ENCODE assay signal across 9 cellular contexts in genomic region chr1:153260473-153260979, GRCh38. TPM values are rescaled to one million over a fixed set of nuclear protein-coding genes. Genes with fewer than 3 reads are reported as not detected.
DNase-seq lines count a peak whose midpoint lies in the region; ATAC-seq, FAIRE-seq and TF ChIP-seq lines count a peak whose summit lies in the region.
"Had no signal": no experiment of that assay in that cellular context is flagged by ENCODE, and none has a peak within 500 bp of the region (broad histone marks: within the 10 kb centered on the region; RNA-seq: fewer than 3 reads in every experiment).

No MANE protein-coding gene starts in this region.

- H3K4me1 ChIP-seq in MM.1S (ENCODE audit: low read length) (peaks cover 24% of the 10 kb centered on the region), mammary epithelial cell (ENCODE audit: insufficient read depth, low read length) (peaks cover 9% of the 10 kb centered on the region)

- peak overlapping the region; percentile 57 for H3K4me3 Mint-ChIP-seq in progenitor cell of endocrine pancreas (ENCODE audit: low read depth)

- peaks cover 76% of the 10 kb centered on the region for H3K27me3 Mint-ChIP-seq in progenitor cell of endocrine pancreas

- peak; percentile 83 for FAIRE-seq in GM12891 (lab: Jason Lieb, UNC)

- H4K20me1 ChIP-seq in MM.1S (ENCODE audit: insufficient read depth, low read length): no peaks in the 10 kb centered on the region
- no peaks in the 10 kb centered on the region for H4K20me1 ChIP-seq in mammary epithelial cell (ENCODE audit: insufficient read depth, low read length)

- H3K27ac Mint-ChIP-seq in progenitor cell of endocrine pancreas: no peak overlapping the region

- H3K79me2 ChIP-seq in MM.1S (ENCODE audit: low read length) (no peaks in the 10 kb centered on the region), mammary epithelial cell (ENCODE audit: insufficient read depth, low read length) (no peaks in the 10 kb centered on the region)

- no peak for TF ChIP-seq POLR2A in GM12891 (IDR thresholded peaks at IDR 0.05; ENCODE audit: low read depth, low read length)

- TF ChIP-seq CTCF in MM.1S (IDR thresholded peaks at IDR 0.05; ENCODE audit: low read length) (no peak), mammary epithelial cell (conservative IDR thresholded peaks at IDR 0.05 in 1 of 2, IDR thresholded peaks at IDR 0.05 in 1 of 2; ENCODE audit: extremely low read depth in 1 of 2, insufficient read depth in 1 of 2, low read depth in 1 of 2, low read length in 2 of 2) (no peak), progenitor cell of endocrine pancreas (IDR thresholded peaks at IDR 0.05; ENCODE audit: unreplicated experiment) (no peak)

- H3K4me3 ChIP-seq in MM.1S (ENCODE audit: low read length) (peak overlapping the region; percentile 12; the same call in 1 of the 2 replicates), mammary epithelial cell (replicated peaks in 1 of 3; ENCODE audit: insufficient read depth in 1 of 3, low read depth in 2 of 3, low read length in 3 of 3) (peak overlapping the region in 1 of 3 experiments; percentile 3)

- peaks cover 4% of the 10 kb centered on the region for H3K4me1 Mint-ChIP-seq in progenitor cell of endocrine pancreas (ENCODE audit: low read depth)

- dilution Hi-C loops in mammary epithelial cell (cut with HindIII; ENCODE audit: low sequenced_read_pairs): no loop called here

- ATAC-seq in HG03565 (IDR thresholded peaks at IDR 0.05; ENCODE audit: unreplicated experiment) (no peak), GM19467 (IDR thresholded peaks at IDR 0.05; ENCODE audit: unreplicated experiment) (no peak)

- H3K36me3 Mint-ChIP-seq in progenitor cell of endocrine pancreas (ENCODE audit: insufficient read depth): no peaks in the 10 kb centered on the region

- H3K9me2 ChIP-seq in MM.1S (replicated peaks; ENCODE audit: insufficient read depth, low read length): no peaks in the 10 kb centered on the region

- no peak for DNase-seq in GM12891 (ENCODE audit: insufficient read length, low spot score)
- peak; percentile 50 for DNase-seq in MM.1S
- DNase-seq in mammary epithelial cell: no peak
- DNase-seq in progenitor cell of endocrine pancreas (ENCODE audit: low spot score, unreplicated experiment): no peak
- no peak for DNase-seq in GOT3 (lab: John Stamatoyannopoulos, UW)
- DNase-seq in NCI-H2029 treated with DMSO at 0.1 percent for 48 hours (lab: John Stamatoyannopoulos, UW): no peak

- H3K9ac ChIP-seq in MM.1S (ENCODE audit: low read length): no peak overlapping the region
- no peak overlapping the region for H3K9ac ChIP-seq in mammary epithelial cell (ENCODE audit: insufficient read depth, low read length)

- H3F3A ChIP-seq in MM.1S (ENCODE audit: insufficient read depth, low read length): peaks cover 6% of the 10 kb centered on the region; the same call in 1 of the 2 replicates

- intact Hi-C loops in mammary epithelial cell (cut with micrococcal nuclease): no loop called here

- 56% methylated on average over 5 of the region's 8 CpGs for WGBS in mammary epithelial cell (ENCODE audit: low coverage, missing lambda C conversion rate)

- H3K9me3 ChIP-seq in MM.1S (replicated peaks; ENCODE audit: insufficient read depth, low read length) (no peaks in the 10 kb centered on the region), mammary epithelial cell (replicated peaks; ENCODE audit: insufficient read depth, low read length) (no peaks in the 10 kb centered on the region)
- H3K9me3 ChIP-seq: heart right ventricle had no signal

- peaks cover 13% of the 10 kb centered on the region for H3K27me3 ChIP-seq in MM.1S (replicated peaks; ENCODE audit: insufficient read depth, low read length)
- H3K27me3 ChIP-seq in mammary epithelial cell (ENCODE audit: insufficient read depth, low read length): peaks cover 25% of the 10 kb centered on the region

- no peaks in the 10 kb centered on the region for H3K9me3 Mint-ChIP-seq in progenitor cell of endocrine pancreas (ENCODE audit: low read depth)

- no TSS peak for BruUV-seq in mammary epithelial cell (replicated peaks; lab: Mats Ljungman, UMichigan)

- H2AFZ ChIP-seq in MM.1S (ENCODE audit: low read length) (no peak overlapping the region), mammary epithelial cell (ENCODE audit: low read depth, low read length) (peak overlapping the region; percentile 24)

- no peaks in the 10 kb centered on the region for H3K36me3 ChIP-seq in MM.1S (replicated peaks; ENCODE audit: insufficient read depth, low read length)
- no peaks in the 10 kb centered on the region for H3K36me3 ChIP-seq in mammary epithelial cell (ENCODE audit: insufficient read depth, low read length)
- H3K36me3 ChIP-seq: heart right ventricle had no signal

- H3K4me2 ChIP-seq in MM.1S (ENCODE audit: low read depth, low read length) (peak overlapping the region; percentile 80; the same call in 1 of the 2 replicates), mammary epithelial cell (ENCODE audit: insufficient read depth, low read depth, low read length) (peak overlapping the region; percentile 87)

- CTCF ChIA-PET in mammary epithelial cell (lab: Charles Lee; ENCODE audit: low non-redundant PET): interaction anchor here (0.9 kb wide), 1 partner anchor 17 kb away, joined by 28 read pairs; no protein-coding TSS in a partner anchor

- in situ Hi-C loops in mammary epithelial cell (cut with MboI; ENCODE audit: low sequenced_read_pairs in 2 of 2): no loop called here

- no peak overlapping the region for H3K27ac ChIP-seq in MM.1S (ENCODE audit: low read length)
- H3K27ac ChIP-seq in mammary epithelial cell (ENCODE audit: insufficient read depth, low read depth, low read length): no peak overlapping the region
- H3K27ac ChIP-seq: heart right ventricle had no signal

TF ChIP-seq in GM12891, 5 proteins besides CTCF, POLR2A, EP300 and RAD21:
- TF ChIP-seq PAX5 (IDR thresholded peaks at IDR 0.05; ENCODE audit: insufficient read depth, low read length, severe bottlenecking): no peak
- peak; percentile 63 for TF ChIP-seq SPI1 (IDR thresholded peaks at IDR 0.05; ENCODE audit: low read depth, low read length)
TF ChIP-seq in GM12891: peak in this region for 1.

RNA-seq across cellular contexts. Expression of gene LORICRIN, which starts 1.0 kb away (rescaled TPM):
- polyA plus RNA-seq in GM12891 (2012; ENCODE audit: low read depth, missing spikeins): not detected
- total RNA-seq in mammary epithelial cell (not detected), progenitor cell of endocrine pancreas (not detected in 2 replicates)
- not detected for polyA plus RNA-seq in mammary epithelial cell
- polyA minus RNA-seq in mammary epithelial cell: not detected
- total RNA-seq: heart right ventricle had no signal
- polyA plus RNA-seq: heart right ventricle had no signal

RNA-seq across cellular contexts. Expression of gene PRR9, which starts 43.1 kb away (rescaled TPM):
- not detected for polyA plus RNA-seq in GM12891 (2012; ENCODE audit: low read depth, missing spikeins)
- total RNA-seq in mammary epithelial cell (under 1 TPM in 1 of 2 donors, not detected in 1; 0.24 TPM), progenitor cell of endocrine pancreas (not detected in 2 replicates)
- 0.05 TPM for polyA plus RNA-seq in mammary epithelial cell
- polyA minus RNA-seq in mammary epithelial cell: not detected
- total RNA-seq: heart right ventricle had no signal
- polyA plus RNA-seq: heart right ventricle had no signal

RNA-seq across cellular contexts. Expression of gene PGLYRP3, which starts 52.2 kb away (rescaled TPM):
- polyA plus RNA-seq in GM12891 (2012; ENCODE audit: low read depth, missing spikeins): 0.27 TPM
- total RNA-seq in mammary epithelial cell: 1 to 10 TPM in 1 of 2 donors, not detected in 1; 1.8 TPM
- polyA plus RNA-seq in mammary epithelial cell: 0.25 TPM
- not detected for polyA minus RNA-seq in mammary epithelial cell
- not detected in 2 replicates for total RNA-seq in progenitor cell of endocrine pancreas
- total RNA-seq: heart right ventricle had no signal
- polyA plus RNA-seq: heart right ventricle had no signal

RNA-seq across cellular contexts. Expression of gene LELP1, which starts 57.3 kb away (rescaled TPM):
- polyA plus RNA-seq in GM12891 (2012; ENCODE audit: low read depth, missing spikeins): not detected
- total RNA-seq in mammary epithelial cell: not detected
- not detected for polyA plus RNA-seq in mammary epithelial cell
- polyA minus RNA-seq in mammary epithelial cell: not detected
- not detected in 2 replicates for total RNA-seq in progenitor cell of endocrine pancreas
- total RNA-seq: heart right ventricle had no signal
- polyA plus RNA-seq: heart right ventricle had no signal
